Comparison of ENCODE assay signal across 11 cellular contexts in genomic region chr10:118732253-118733194, GRCh38. TPM values are rescaled to one million over a fixed set of nuclear protein-coding genes. Genes with fewer than 3 reads are reported as not detected.
A peak's percentile ranks its signal among the peaks of the same experiment; 100 is the strongest.
DNase-seq lines count a peak whose midpoint lies in the region; ATAC-seq, FAIRE-seq and TF ChIP-seq lines count a peak whose summit lies in the region.
"Had no signal": no experiment of that assay in that cellular context is flagged by ENCODE, and none has a peak within 500 bp of the region (broad histone marks: within the 10 kb centered on the region; RNA-seq: fewer than 3 reads in every experiment).

No MANE protein-coding gene starts in this region.

- peak overlapping the region; percentile 45; the same call in 1 of the 2 replicates for H3K27ac ChIP-seq in PC-9
- H3K27ac ChIP-seq in left lung, result peak overlapping the region in 1 of 2 donors; percentile 46
- H3K27ac ChIP-seq in Karpas-422 (ENCODE audit: low read length), result no peak overlapping the region

- TF ChIP-seq CTCF in PC-9 (conservative IDR thresholded peaks at IDR 0.05), result no peak
- no peak for TF ChIP-seq CTCF in left lung (IDR thresholded peaks at IDR 0.05)

- CTCF ChIA-PET in PC-9 (lab: Charles Lee), result no interaction called here

- H3K4me3 ChIP-seq in PC-9, result no peak overlapping the region
- H3K4me3 ChIP-seq in left lung, result no peak overlapping the region
- no peak overlapping the region for H3K4me3 ChIP-seq in Karpas-422 (ENCODE audit: low read length)

- H3K27me3 ChIP-seq in PC-9 (ENCODE audit: insufficient read depth, low read depth) (no peaks in the 10 kb centered on the region), left lung (no peaks in the 10 kb centered on the region), Karpas-422 (ENCODE audit: low read length) (no peaks in the 10 kb centered on the region)

- H4K20me1 ChIP-seq in PC-9 (ENCODE audit: insufficient read depth), result peaks cover 50% of the 10 kb centered on the region
- peaks cover 4% of the 10 kb centered on the region; the same call in 1 of the 2 replicates for H4K20me1 ChIP-seq in Karpas-422 (ENCODE audit: insufficient read depth, low read depth, low read length)

- peaks cover 14% of the 10 kb centered on the region for H3K4me1 ChIP-seq in PC-9 (replicated peaks; ENCODE audit: insufficient read depth)
- H3K4me1 ChIP-seq in left lung, result peaks cover 4 to 87% of the 10 kb centered on the region in 2 donors
- peaks cover 63% of the 10 kb centered on the region for H3K4me1 ChIP-seq in Karpas-422 (ENCODE audit: low read length)

- H3F3A ChIP-seq in PC-9 (ENCODE audit: insufficient read depth, low read depth), result peaks cover 7% of the 10 kb centered on the region; the same call in 1 of the 2 replicates

- H3K9ac ChIP-seq in Karpas-422 (ENCODE audit: low read length), result no peak overlapping the region

- POLR2A ChIA-PET in PC-9 (lab: Charles Lee; ENCODE audit: unreplicated experiment), result no interaction called here

- H3K4me2 ChIP-seq in PC-9 (no peak overlapping the region), Karpas-422 (ENCODE audit: low read depth, low read length, poor library complexity, severe bottlenecking) (no peak overlapping the region)

- TF ChIP-seq POLR2A in GM12891 (IDR thresholded peaks at IDR 0.05; ENCODE audit: low read depth, low read length), result no peak

- H2AFZ ChIP-seq in PC-9 (no peak overlapping the region), Karpas-422 (ENCODE audit: low read length) (no peak overlapping the region)

- no peaks in the 10 kb centered on the region; the same call in 1 of the 2 replicates for H3K36me3 ChIP-seq in PC-9 (ENCODE audit: low read depth)
- no peaks in the 10 kb centered on the region for H3K36me3 ChIP-seq in left lung
- no peaks in the 10 kb centered on the region for H3K36me3 ChIP-seq in Karpas-422 (ENCODE audit: insufficient read depth, low read length)

- intact Hi-C loops in PC-9 (cut with micrococcal nuclease; ENCODE audit: unreplicated experiment) (no loop called here), left lung (cut with DNase I) (no loop called here)

- no TSS peak for BruUV-seq in PC-9 (replicated peaks; lab: Mats Ljungman, UMichigan)

- no peak for DNase-seq in GM12891 (ENCODE audit: insufficient read length, low spot score)
- DNase-seq in PC-9, result no peak
- DNase-seq in left lung, result no peak
- no peak for DNase-seq in NCI-H2107 treated with DMSO at 0.1 percent for 48 hours (lab: John Stamatoyannopoulos, UW; ENCODE audit: unreplicated experiment)
- no peak for DNase-seq in LoVo (ENCODE audit: low spot score)
- no peak for DNase-seq in Karpas-422
- DNase-seq in COLO668 (lab: John Stamatoyannopoulos, UW; ENCODE audit: unreplicated experiment), result no peak
- DNase-seq: midbrain, NCI-H2171 treated with DMSO at 0.1 percent for 48 hours had no signal

- H3K9me2 ChIP-seq in PC-9 (ENCODE audit: insufficient read depth) (no peaks in the 10 kb centered on the region), Karpas-422 (replicated peaks; ENCODE audit: insufficient read depth, low read length) (no peaks in the 10 kb centered on the region)

- FAIRE-seq in GM12891 (lab: Jason Lieb, UNC), result peak; percentile 61
- FAIRE-seq: G401.6 had no signal

- no peaks in the 10 kb centered on the region for H3K9me3 ChIP-seq in PC-9 (ENCODE audit: insufficient read depth, low read depth)
- no peaks in the 10 kb centered on the region for H3K9me3 ChIP-seq in left lung
- no peaks in the 10 kb centered on the region for H3K9me3 ChIP-seq in Karpas-422 (ENCODE audit: low read length)

- ATAC-seq in GM21528 (IDR thresholded peaks at IDR 0.05; ENCODE audit: low FRiP score, unreplicated experiment) (peak; percentile 66), left lung (peak; percentile 41)

- H3K79me2 ChIP-seq in PC-9 (ENCODE audit: low read depth) (peaks cover 99% of the 10 kb centered on the region), Karpas-422 (ENCODE audit: low read length) (peaks cover 100% of the 10 kb centered on the region)

TF ChIP-seq in GM12891, 5 proteins besides CTCF, POLR2A, EP300 and RAD21:
- TF ChIP-seq TAF1 (IDR thresholded peaks at IDR 0.05; ENCODE audit: low read depth, low read length) (no peak), POLR2AphosphoS5 (IDR thresholded peaks at IDR 0.05; ENCODE audit: low read depth, low read length) (no peak), POU2F2 (IDR thresholded peaks at IDR 0.05; ENCODE audit: low read depth, low read length) (no peak), SPI1 (IDR thresholded peaks at IDR 0.05; ENCODE audit: low read depth, low read length) (peak; percentile 30; the same call in 1 of the 2 replicates), PAX5 (IDR thresholded peaks at IDR 0.05; ENCODE audit: insufficient read depth, low read length, severe bottlenecking) (no peak)

RNA-seq across cellular contexts. Expression of gene CACUL1, which starts 22.2 kb away (rescaled TPM):
- polyA plus RNA-seq in GM12891 (2012; ENCODE audit: low read depth, missing spikeins), result 6.8 TPM
- total RNA-seq in PC-9 (2021) (49.4 and 62.5 TPM in 2 replicates), left lung (10 to 100 TPM; 35.1 to 38.2 TPM)
- 28.2 and 50.3 TPM in 2 replicates for total RNA-seq in Karpas-422 (2014; rRNA removed; shearing (Covaris generic); ENCODE audit: low replicate concordance)
